Comparison of ENCODE assay signal across 37 cellular contexts in the genomic region with DNA sequence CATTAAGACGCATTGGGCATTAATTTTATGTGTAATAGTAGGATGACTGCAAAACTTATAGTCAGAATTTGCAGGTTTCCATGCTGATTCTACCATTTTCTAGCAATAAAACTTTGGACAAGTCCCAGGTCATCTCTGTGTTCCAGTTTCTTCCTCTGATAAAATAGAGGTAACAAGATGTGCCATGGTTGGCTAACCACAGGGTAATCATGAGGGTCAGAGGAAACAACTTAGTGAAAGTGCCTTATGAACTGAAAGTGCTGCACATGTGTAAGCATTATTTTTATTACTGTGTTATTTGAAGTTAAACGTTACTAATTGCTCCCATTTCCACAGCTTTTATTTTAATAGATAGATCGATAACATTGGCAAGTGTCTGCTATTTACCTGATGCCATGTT. TPM values are rescaled to one million over a fixed set of nuclear protein-coding genes. Genes with fewer than 3 reads are reported as not detected.
A peak's percentile ranks its signal among the peaks of the same experiment; 100 is the strongest.
DNase-seq lines count a peak whose midpoint lies in the region; ATAC-seq, FAIRE-seq and TF ChIP-seq lines count a peak whose summit lies in the region.
"Had no signal": no experiment of that assay in that cellular context is flagged by ENCODE, and none has a peak within 500 bp of the region (broad histone marks: within the 10 kb centered on the region; RNA-seq: fewer than 3 reads in every experiment).

No MANE protein-coding gene starts in this region.

- no peaks in the 10 kb centered on the region for H3K36me3 Mint-ChIP-seq in naive B cell
- H3K36me3 Mint-ChIP-seq in activated T-cell treated with anti-CD3 and anti-CD28 coated beads, Interleukin-2, amount 50 U/mL, for 24 hours (ENCODE audit: low read depth): no peaks in the 10 kb centered on the region
- H3K36me3 Mint-ChIP-seq: brain had no signal

- H4K5ac ChIP-seq in mesendoderm (ENCODE audit: low read length): no peak overlapping the region

- FAIRE-seq in pancreas (lab: Jason Lieb, UNC): no peak
- FAIRE-seq: D721Med, endothelial cell of umbilical vein, GM12891, H1, RCC 7860 had no signal

- H3K79me1 ChIP-seq in mesendoderm (ENCODE audit: low read length): no peaks in the 10 kb centered on the region

- no peak overlapping the region for H3K56ac ChIP-seq in mesendoderm (ENCODE audit: low read length)

- peaks cover 13 to 15% (median 14%) of the 10 kb centered on the region in 3 donors for H3K4me1 Mint-ChIP-seq in naive B cell
- peaks cover 19% of the 10 kb centered on the region for H3K4me1 Mint-ChIP-seq in activated T-cell treated with anti-CD3 and anti-CD28 coated beads, Interleukin-2, amount 50 U/mL, for 24 hours (ENCODE audit: low read depth)

- no peak overlapping the region for H3K27ac ChIP-seq in pancreas
- no peak overlapping the region for H3K27ac ChIP-seq in mesendoderm (ENCODE audit: low read depth, low read length)
- H3K27ac ChIP-seq: 22Rv1, adrenal gland, HL-60, prostate gland, thoracic aorta, vagina, WERI-Rb-1 had no signal

- no peak overlapping the region for H2AK5ac ChIP-seq in mesendoderm (ENCODE audit: low read length)

- H3K27me3 ChIP-seq in pancreas (no peaks in the 10 kb centered on the region), mesendoderm (ENCODE audit: insufficient read depth, low read length, poor library complexity) (no peaks in the 10 kb centered on the region)
- H3K27me3 ChIP-seq: adrenal gland, vagina had no signal

- no peak overlapping the region for H4K8ac ChIP-seq in mesendoderm (ENCODE audit: low read depth, low read length)

- H3K4me3 Mint-ChIP-seq in naive B cell: no peak overlapping the region
- H3K4me3 Mint-ChIP-seq in activated T-cell treated with anti-CD3 and anti-CD28 coated beads, Interleukin-2, amount 50 U/mL, for 24 hours: no peak overlapping the region
- H3K4me3 Mint-ChIP-seq: activated CD8-positive, alpha-beta memory T cell treated with anti-CD3 and anti-CD28 coated beads, Interleukin-2, amount 10 ng/mL, durations not matched to agents 7 days and 5 days; brain; CD4-positive, alpha-beta T cell had no signal

- no peak overlapping the region for H3K4me3 ChIP-seq in pancreas
- no peak overlapping the region for H3K4me3 ChIP-seq in mesendoderm (ENCODE audit: low read length)
- H3K4me3 ChIP-seq: adrenal gland, prostate gland, thoracic aorta, vagina had no signal

- no peaks in the 10 kb centered on the region for H3K27me3 Mint-ChIP-seq in naive B cell
- peaks cover 18% of the 10 kb centered on the region for H3K27me3 Mint-ChIP-seq in activated T-cell treated with anti-CD3 and anti-CD28 coated beads, Interleukin-2, amount 50 U/mL, for 24 hours
- H3K27me3 Mint-ChIP-seq: CD4-positive, alpha-beta T cell had no signal

- H3K18ac ChIP-seq in mesendoderm (ENCODE audit: low read length): no peak overlapping the region

- intact Hi-C loops in pancreas (cut with DNase I): no loop called here

- H3K4me1 ChIP-seq in pancreas (no peaks in the 10 kb centered on the region), mesendoderm (ENCODE audit: control insufficient read depth, low read depth, low read length) (peaks cover under 1% of the 10 kb centered on the region)
- H3K4me1 ChIP-seq: prostate gland had no signal

- H3K79me2 ChIP-seq in mesendoderm (ENCODE audit: control insufficient read depth, insufficient read depth, low read length): no peaks in the 10 kb centered on the region

- H3K4ac ChIP-seq in mesendoderm (ENCODE audit: low read depth, low read length): no peak overlapping the region

- TF ChIP-seq CTCF in pancreas (IDR thresholded peaks at IDR 0.05): no peak

- H3K4me2 ChIP-seq in mesendoderm (ENCODE audit: low read length): no peak overlapping the region

- H3K36me3 ChIP-seq in pancreas (no peaks in the 10 kb centered on the region), mesendoderm (ENCODE audit: control insufficient read depth, insufficient read depth, low read length) (no peaks in the 10 kb centered on the region)
- H3K36me3 ChIP-seq: adrenal gland, prostate gland, thoracic aorta, vagina, WERI-Rb-1 had no signal

- 78 to 88% methylated on average over 3 of the region's 3 CpGs for whole genome bisulfite sequencing in pancreas, 2 donors
- WGBS in mesendoderm (ENCODE audit: extremely low coverage, insufficient coverage, low lambda C conversion rate): no CpG with 5 or more reads among the region's 3 CpGs

- no peak overlapping the region for H3K23ac ChIP-seq in mesendoderm (ENCODE audit: low read length)

- H2BK5ac ChIP-seq in mesendoderm (ENCODE audit: low read length): no peak overlapping the region

- peak; percentile 5 for DNase-seq in NOMO-1 treated with DMSO at 0.1 percent for 48 hours (lab: John Stamatoyannopoulos, UW; ENCODE audit: unreplicated experiment)
- no peak for DNase-seq in NOMO-1 treated with dmso at 0.1 percent for 144 hours (lab: John Stamatoyannopoulos, UW; ENCODE audit: unreplicated experiment)
- peak; percentile 17 for DNase-seq in naive B cell
- no peak for DNase-seq in pancreas
- no peak for DNase-seq in activated T-cell treated with anti-CD3 and anti-CD28 coated beads, Interleukin-2, amount 50 U/mL, for 24 hours
- DNase-seq in mesendoderm: no peak
- DNase-seq: activated CD4-positive, alpha-beta T cell treated with anti-CD3 and anti-CD28 coated beads for 48 hours; activated CD8-positive, alpha-beta memory T cell treated with anti-CD3 and anti-CD28 coated beads, Interleukin-2, amount 10 ng/mL, durations not matched to agents 7 days and 5 days; activated naive CD4-positive, alpha-beta T cell treated with Interleukin-2 at 50 U/mL for 16 hours; adrenal gland; CD4-positive, alpha-beta T cell; hypothalamus; mesenchymal stem cell; NCI-H1048; NCI-H1694; NCI-H2171 treated with DMSO at 0.1 percent for 48 hours; NCI-H524 treated with DMSO at 0.1 percent for 48 hours; SIG-M5; stimulated activated naive CD4-positive, alpha-beta T cell; WERI-Rb-1 had no signal

- no peak overlapping the region for H3K27ac Mint-ChIP-seq in naive B cell
- no peak overlapping the region for H3K27ac Mint-ChIP-seq in activated T-cell treated with anti-CD3 and anti-CD28 coated beads, Interleukin-2, amount 50 U/mL, for 24 hours
- H3K27ac Mint-ChIP-seq: activated CD8-positive, alpha-beta memory T cell treated with anti-CD3 and anti-CD28 coated beads, Interleukin-2, amount 10 ng/mL, durations not matched to agents 7 days and 5 days; brain; CD4-positive, alpha-beta T cell had no signal

- H3K9me3 ChIP-seq in pancreas: no peaks in the 10 kb centered on the region
- H3K9me3 ChIP-seq: adrenal gland, prostate gland, thoracic aorta, vagina had no signal

- ATAC-seq in GM21723 (IDR thresholded peaks at IDR 0.05; ENCODE audit: unreplicated experiment): peak; percentile 75
- peak; percentile 86 for ATAC-seq in HG03460 (IDR thresholded peaks at IDR 0.05; ENCODE audit: unreplicated experiment)
- peak; percentile 72 to 81 for ATAC-seq in naive B cell (ENCODE audit: low read depth in 2 of 2)
- no peak for ATAC-seq in pancreas
- ATAC-seq: activated CD8-positive, alpha-beta memory T cell treated with anti-CD3 and anti-CD28 coated beads, Interleukin-2, amount 10 ng/mL, durations not matched to agents 7 days and 5 days had no signal

- H3K9ac ChIP-seq in mesendoderm (ENCODE audit: low read length): no peak overlapping the region

- H3K9me3 Mint-ChIP-seq in naive B cell: no peaks in the 10 kb centered on the region
- H3K9me3 Mint-ChIP-seq in activated T-cell treated with anti-CD3 and anti-CD28 coated beads, Interleukin-2, amount 50 U/mL, for 24 hours: no peaks in the 10 kb centered on the region
- H3K9me3 Mint-ChIP-seq: brain; CD4-positive, alpha-beta T cell had no signal

- H2BK15ac ChIP-seq in mesendoderm (replicated peaks; ENCODE audit: low read depth): no peak overlapping the region

- no peak overlapping the region for H2BK120ac ChIP-seq in mesendoderm (ENCODE audit: low read depth, low read length)

RNA-seq across cellular contexts. Expression of gene SMCO2, which starts 21.1 kb away (rescaled TPM):
- polyA plus RNA-seq in naive B cell (ENCODE audit: low read depth in 6 of 6): not detected
- total RNA-seq in pancreas: under 1 TPM in 3 of 6 donors, not detected in 3; 0.28 to 0.50 (median 0.35) TPM
- polyA plus RNA-seq in pancreas: not detected
- polyA plus RNA-seq in mesendoderm (2013, experiment 1 of 2): 0.56 TPM
- polyA plus RNA-seq in mesendoderm (2013, experiment 2 of 2): 0.31 TPM
- total RNA-seq: CD4-positive, alpha-beta T cell; cerebellum; Daoy; fibroblast of lung; myocyte; thoracic aorta; vagina had no signal
- polyA plus RNA-seq: fibroblast of lung had no signal

RNA-seq across cellular contexts. Expression of gene PPFIBP1, which starts 56.4 kb away (rescaled TPM):
- polyA plus RNA-seq in naive B cell (ENCODE audit: low read depth in 6 of 6): 10 to 100 TPM in 4 of 6 donors, 1 to 10 TPM in 2; 8.2 to 19.0 (median 14.4) TPM
- 10 to 100 TPM; 29.8 to 50.3 (median 34.7) TPM for total RNA-seq in pancreas
- 10 to 100 TPM; 12.1 to 12.5 TPM for polyA plus RNA-seq in pancreas
- polyA plus RNA-seq in mesendoderm (2013, experiment 1 of 2): 24.7 TPM
- polyA plus RNA-seq in mesendoderm (2013, experiment 2 of 2): 24.3 TPM

Comparison
In these comparisons a context has a peak if more than half of its experiments do, and no peak if none do; other contexts are left out.
1. DNase-seq: peak in NOMO-1 treated with DMSO at 0.1 percent for 48 hours (single experiment) and naive B cell (single experiment); none in NOMO-1 treated with dmso at 0.1 percent for 144 hours (single experiment), pancreas (0 of 6), activated T-cell treated with anti-CD3 and anti-CD28 coated beads, Interleukin-2, amount 50 U/mL, for 24 hours (single experiment) and mesendoderm (single experiment).
2. ATAC-seq: peak in GM21723 (single experiment), HG03460 (single experiment) and naive B cell (2 of 2); none in pancreas (0 of 4).